In genomic region chr1:45942411-45942810, GRCh38 we compare ENCODE assay signal across 26 cellular contexts.
"Had no signal": no experiment of that assay in that cellular context is flagged by ENCODE, and none has a peak within 500 bp of the region (broad histone marks: within the 10 kb centered on the region; RNA-seq: fewer than 3 reads in every experiment).

No MANE protein-coding gene starts in this region.

- H3K27me3 ChIP-seq: neutrophil, pancreas, right lobe of liver, sigmoid colon, stomach, thyroid gland, tibial nerve, upper lobe of left lung, vagina had no signal

- H3K9me3 ChIP-seq: neutrophil, pancreas, prostate gland, right lobe of liver, sigmoid colon, thoracic aorta, thyroid gland had no signal

- DNase-seq: naive thymus-derived CD8-positive, alpha-beta T cell; nephron progenitor cell; nucleus accumbens; pancreas; right cardiac atrium; right lobe of liver; sigmoid colon; small intestine; stimulated activated CD4-positive, alpha-beta T cell treated with anti-CD3 and anti-CD28 coated beads, Interleukin-15, amount 100 ng/mL, for 24 hours; stimulated activated CD4-positive, alpha-beta T cell treated with anti-CD3 and anti-CD28 coated beads, Interleukin-2, amount 100 ng/mL, for 24 hours; stimulated activated CD4-positive, alpha-beta T cell treated with anti-CD3 and anti-CD28 coated beads, Interleukin-2, amount 100 ng/mL, for 48 hours; stimulated activated CD4-positive, alpha-beta T cell treated with anti-CD3 and anti-CD28 coated beads, Interleukin-4, amount 100 ng/mL, for 24 hours; stimulated activated naive B cell treated with anti-CD40 and anti-IgM and Interleukin-4, amounts not matched to agents 10 μg/mL and 1 μg/mL and 100 μg/mL, for 72 hours; stimulated activated naive CD4-positive, alpha-beta T cell treated with Interleukin-2 at 50 U/mL for 16 hours; stomach; thyroid gland; trophoblast cell; upper lobe of left lung had no signal

- H3K4me1 ChIP-seq: prostate gland, right lobe of liver, upper lobe of left lung had no signal

- FAIRE-seq: pancreas, small intestine, urothelium cell line had no signal

- H3K27ac ChIP-seq: neutrophil, pancreas, prostate gland, right lobe of liver, sigmoid colon, stomach, thoracic aorta, thyroid gland, tibial nerve, upper lobe of left lung, vagina had no signal

- ATAC-seq: naive thymus-derived CD8-positive, alpha-beta T cell; natural killer cell treated with Interleukin-12 subunit alpha and Interleukin-12 subunit beta and Interleukin-15 and Interleukin-18, amount 100 ng/mL, for 72 hours; pancreas; right cardiac atrium; right lobe of liver; stimulated activated effector memory CD8-positive, alpha-beta T cell treated with anti-CD3 and anti-CD28 coated beads, Interleukin-12 subunit alpha, Interleukin-12 subunit beta, amount 100 ng/mL, for 72 hours; stimulated activated naive B cell treated with anti-CD40 and anti-IgM and Interleukin-4, amounts not matched to agents 10 μg/mL and 1 μg/mL and 100 μg/mL, for 72 hours had no signal

- H3K4me3 ChIP-seq: pancreas, prostate gland, right lobe of liver, sigmoid colon, stomach, thoracic aorta, thyroid gland, tibial nerve, upper lobe of left lung, vagina had no signal

- H3K36me3 ChIP-seq: neutrophil, pancreas, prostate gland, right lobe of liver, sigmoid colon, thoracic aorta, thyroid gland, tibial nerve, upper lobe of left lung, vagina had no signal
